In the genomic region with DNA sequence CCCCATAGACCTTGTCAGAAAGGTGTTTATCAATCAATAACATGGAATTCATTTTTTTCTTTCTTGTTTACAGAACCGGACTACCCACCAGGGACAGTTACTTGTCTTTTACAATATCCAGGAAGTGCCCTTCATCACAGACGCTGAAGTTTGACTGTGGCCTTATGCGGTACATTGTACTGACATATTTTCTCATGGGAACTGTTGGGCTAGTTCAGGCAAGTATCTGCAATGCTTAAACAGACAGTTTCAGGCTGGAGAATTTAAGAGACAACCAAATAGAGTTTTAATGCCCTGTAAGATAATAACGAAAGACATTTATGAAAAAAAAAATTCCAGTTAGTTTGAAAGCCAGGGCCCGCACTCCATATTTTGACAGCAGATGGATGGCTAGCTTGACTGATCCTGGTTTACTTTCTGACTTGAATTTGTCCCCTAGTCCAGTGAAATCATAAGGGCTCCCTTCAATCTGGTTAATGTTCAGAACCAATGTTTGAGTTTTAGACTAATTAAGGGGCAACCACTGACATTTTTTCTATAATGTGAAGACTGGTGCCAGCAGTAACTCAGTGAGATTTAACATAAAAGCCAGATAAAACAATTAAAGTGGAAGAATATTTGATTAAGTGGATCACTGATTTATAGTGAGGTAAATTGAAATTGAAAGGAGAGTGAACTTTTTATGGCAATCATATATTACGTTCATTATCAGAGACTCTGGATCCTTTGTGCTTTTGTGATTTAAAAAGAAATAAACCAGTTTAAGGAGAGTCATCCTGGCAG, we compare ENCODE assay signal across 14 cellular contexts.
DNase-seq lines count a peak whose midpoint lies in the region; ATAC-seq, FAIRE-seq and TF ChIP-seq lines count a peak whose summit lies in the region.
"Had no signal": no experiment of that assay in that cellular context is flagged by ENCODE, and none has a peak within 500 bp of the region (broad histone marks: within the 10 kb centered on the region; RNA-seq: fewer than 3 reads in every experiment).

No MANE protein-coding gene starts in this region.

- POLR2A ChIA-PET in T-cell (lab: Charles Lee): no interaction called here

- H3K27me3 Mint-ChIP-seq in GM23338 (ENCODE audit: insufficient read depth, low read depth, poor library complexity): peaks cover 1% of the 10 kb centered on the region
- peaks cover 3% of the 10 kb centered on the region in 2 donors for H3K27me3 Mint-ChIP-seq in T-cell

- WGBS in smooth muscle cell (ENCODE audit: low lambda C conversion rate): 75% methylated on average over 6 of the region's 6 CpGs
- 77 to 85% (median 77%) methylated on average over 6 of the region's 6 CpGs for WGBS in psoas muscle, 3 donors

- DNase-seq in GM23338 (ENCODE audit: low spot score) (no peak), bronchial epithelial cell (ENCODE audit: low read depth) (peak; percentile 41), left kidney (ENCODE audit: low read depth, low spot score) (peak; percentile 31), smooth muscle cell (lab: John Stamatoyannopoulos, UW; ENCODE audit: unreplicated experiment) (no peak), HUDEP-2 (lab: John Stamatoyannopoulos, UW; ENCODE audit: unreplicated experiment in 76 of 76) (no peak), NK-92 (lab: John Stamatoyannopoulos, UW; ENCODE audit: unreplicated experiment) (no peak), psoas muscle (no peak), T-cell (no peak)
- DNase-seq: IMR-90 had no signal

- H3K9ac ChIP-seq in smooth muscle cell (ENCODE audit: low read depth): no peak overlapping the region

- H3K27ac ChIP-seq in GM23338 (ENCODE audit: low read depth) (no peak overlapping the region), smooth muscle cell (ENCODE audit: low read depth) (peak overlapping the region; percentile 32), psoas muscle (no peak overlapping the region)

- H3K4me1 ChIP-seq in GM23338 (ENCODE audit: insufficient read depth) (no peaks in the 10 kb centered on the region; the same call in 1 of the 2 replicates), smooth muscle cell (ENCODE audit: low read depth) (no peaks in the 10 kb centered on the region), psoas muscle (no peaks in the 10 kb centered on the region)

- H3K9me2 ChIP-seq in GM23338 (ENCODE audit: insufficient read depth): 0 out of 2 replicates have a peak, but pooled peaks cover 3% of the 10 kb centered on the region

- H3K9me3 Mint-ChIP-seq in GM23338 (no peaks in the 10 kb centered on the region), T-cell (no peaks in the 10 kb centered on the region)

- no peak overlapping the region for H3K4me2 ChIP-seq in GM23338
- H3K4me2 ChIP-seq in smooth muscle cell: no peak overlapping the region

- H3K36me3 ChIP-seq in GM23338 (ENCODE audit: insufficient read depth) (no peaks in the 10 kb centered on the region), bronchial epithelial cell (ENCODE audit: control insufficient read depth, insufficient read depth, low read length) (no peaks in the 10 kb centered on the region), smooth muscle cell (ENCODE audit: low read depth) (no peaks in the 10 kb centered on the region), psoas muscle (ENCODE audit: insufficient read depth in 1 of 2, low read depth in 1 of 2) (no peaks in the 10 kb centered on the region)

- no peaks in the 10 kb centered on the region for H3K27me3 ChIP-seq in GM23338 (ENCODE audit: insufficient read depth)
- no peaks in the 10 kb centered on the region for H3K27me3 ChIP-seq in bronchial epithelial cell (ENCODE audit: control insufficient read depth, insufficient read depth, low read length)
- H3K27me3 ChIP-seq in smooth muscle cell (ENCODE audit: low read depth): no peaks in the 10 kb centered on the region
- peaks cover 0 to 6% (median 0%) of the 10 kb centered on the region in 3 donors for H3K27me3 ChIP-seq in psoas muscle (ENCODE audit: insufficient read depth in 3 of 3, low read length in 2 of 3)

- no peak for FAIRE-seq in bronchial epithelial cell (lab: Jason Lieb, UNC)
- FAIRE-seq: A204.1, GM12878, GM18507, H54 had no signal

- H3K4me3 Mint-ChIP-seq in GM23338 (no peak overlapping the region), T-cell (no peak overlapping the region)

- H3K36me3 Mint-ChIP-seq in GM23338 (ENCODE audit: low read depth) (no peaks in the 10 kb centered on the region), T-cell (no peaks in the 10 kb centered on the region)

- ATAC-seq in GM23338: no peak
- no peak for ATAC-seq in psoas muscle
- ATAC-seq in T-cell (replicated peaks in 1 of 4): no peak
- ATAC-seq: GM12878, HCT116 had no signal

- H3K4me3 ChIP-seq in GM23338 (no peak overlapping the region), bronchial epithelial cell (ENCODE audit: low read depth, low read length) (no peak overlapping the region), smooth muscle cell (no peak overlapping the region), psoas muscle (no peak overlapping the region)
- H3K4me3 ChIP-seq: GM12878 had no signal

- H3K79me2 ChIP-seq in GM23338 (replicated peaks; ENCODE audit: insufficient read depth) (no peaks in the 10 kb centered on the region), smooth muscle cell (ENCODE audit: low read depth) (no peaks in the 10 kb centered on the region)

- H3K9me3 ChIP-seq in smooth muscle cell (replicated peaks; ENCODE audit: low read depth): no peaks in the 10 kb centered on the region
- no peaks in the 10 kb centered on the region for H3K9me3 ChIP-seq in psoas muscle

- intact Hi-C loops in psoas muscle (cut with DNase I): no loop called here

- CTCF ChIA-PET in T-cell (lab: Charles Lee): no interaction called here

- H2AFZ ChIP-seq in GM23338: peak overlapping the region; percentile 56; the same call in 1 of the 2 replicates
- H2AFZ ChIP-seq in smooth muscle cell (ENCODE audit: low read depth): no peak overlapping the region

- no peaks in the 10 kb centered on the region for H3F3A ChIP-seq in GM23338 (replicated peaks; ENCODE audit: low read depth)
- no peaks in the 10 kb centered on the region for H3F3A ChIP-seq in smooth muscle cell (ENCODE audit: low read depth)

- H3K4me1 Mint-ChIP-seq in GM23338 (peaks cover 26% of the 10 kb centered on the region), T-cell (peaks cover 0 to 11% (median 4%) of the 10 kb centered on the region in 3 donors)

- no peak overlapping the region for H3K27ac Mint-ChIP-seq in GM23338
- H3K27ac Mint-ChIP-seq in T-cell: no peak overlapping the region

- TF ChIP-seq CTCF in GM23338 (conservative IDR thresholded peaks at IDR 0.05; ENCODE audit: low read depth in 2 of 2): no peak
- TF ChIP-seq CTCF in bronchial epithelial cell (IDR thresholded peaks at IDR 0.05; ENCODE audit: insufficient read depth, low read length, severe bottlenecking): no peak
- no peak for TF ChIP-seq CTCF in smooth muscle cell (IDR thresholded peaks at IDR 0.05; ENCODE audit: borderline replicate concordance, insufficient read depth, poor library complexity, severe bottlenecking)
- TF ChIP-seq CTCF in psoas muscle (IDR thresholded peaks at IDR 0.05): no peak

- no peaks in the 10 kb centered on the region for H4K20me1 ChIP-seq in GM23338 (replicated peaks; ENCODE audit: insufficient read depth)
- no peaks in the 10 kb centered on the region for H4K20me1 ChIP-seq in smooth muscle cell (ENCODE audit: low read depth)

Comparison
In these comparisons a context has a peak if more than half of its experiments do, and no peak if none do; other contexts are left out.
1. DNase-seq: peak in bronchial epithelial cell (single experiment) and left kidney (single experiment); none in GM23338 (single experiment), smooth muscle cell (single experiment), HUDEP-2 (0 of 76), NK-92 (single experiment), psoas muscle (0 of 2) and T-cell (0 of 34).